27 cellular contexts compared by ENCODE assay signal in the genomic region with DNA sequence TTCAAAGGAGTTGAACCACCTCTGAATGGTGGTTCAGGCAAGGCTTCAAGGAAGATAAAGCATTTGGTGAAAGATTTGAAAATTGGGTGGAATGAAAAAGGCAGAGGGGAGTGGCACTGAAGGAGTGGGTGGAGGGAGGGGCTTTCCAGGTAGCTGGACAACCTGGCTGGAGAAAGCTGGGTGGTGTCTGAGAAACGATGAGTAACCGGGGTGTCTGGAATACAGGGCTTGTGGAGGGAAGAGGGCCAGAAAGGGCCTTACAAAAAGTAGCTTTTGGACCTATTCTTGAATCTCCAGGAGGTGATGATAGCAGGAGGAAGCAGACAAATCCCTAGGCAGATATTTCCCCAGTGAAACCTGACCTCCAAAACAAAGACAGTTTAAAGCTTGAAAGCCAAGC.
"Had no signal": no experiment of that assay in that cellular context is flagged by ENCODE, and none has a peak within 500 bp of the region (broad histone marks: within the 10 kb centered on the region; RNA-seq: fewer than 3 reads in every experiment).

No MANE protein-coding gene starts in this region.

- H3K36me3 ChIP-seq: gastroesophageal sphincter, heart left ventricle, ovary, sigmoid colon, spleen, tibial artery, upper lobe of left lung had no signal

- H3K9me3 ChIP-seq: gastroesophageal sphincter, heart left ventricle, ovary, psoas muscle, sigmoid colon, testis, tibial artery, upper lobe of left lung had no signal

- H2AFZ ChIP-seq: hepatocyte had no signal

- H3K4me2 ChIP-seq: hepatocyte had no signal

- H3K79me2 ChIP-seq: hepatocyte had no signal

- H3K4me3 Mint-ChIP-seq: dendritic cell treated with granulocyte-macrophage colony-stimulating factor and Interleukin-4, amounts not matched to agents 40 ng/mL and 50 ng/mL, for 4 days; natural killer cell; stimulated activated memory B cell treated with anti-CD40 and anti-IgM and Interleukin-4, amounts not matched to agents 10 μg/mL and 1 μg/mL and 100 μg/mL, for 72 hours had no signal

- H3K4me3 ChIP-seq: gastroesophageal sphincter, heart left ventricle, hepatocyte, ovary, psoas muscle, sigmoid colon, spleen, testis, tibial artery, upper lobe of left lung had no signal

- H3K27me3 ChIP-seq: gastroesophageal sphincter, heart left ventricle, hepatocyte, ovary, sigmoid colon, testis, tibial artery, upper lobe of left lung had no signal

- H3K27ac ChIP-seq: gastroesophageal sphincter, heart left ventricle, hepatocyte, ovary, psoas muscle, sigmoid colon, spleen, testis, tibial artery, upper lobe of left lung had no signal

- DNase-seq: effector CD8-positive, alpha-beta T cell; erythroblast; foreskin fibroblast; heart left ventricle; kidney; natural killer cell; occipital lobe; ovary; posterior cingulate gyrus; psoas muscle; sigmoid colon; spleen; stimulated activated CD4-positive, alpha-beta T cell treated with anti-CD3 and anti-CD28 coated beads, Interleukin-4, amount 100 ng/mL, for 4 hours; stimulated activated naive CD8-positive, alpha-beta T cell treated with anti-CD3 and anti-CD28 coated beads, Interleukin-15, Interleukin-2, amounts not matched to agents 100 U/mL and 50 U/mL, for 24 hours; substantia nigra; testis; tibial artery had no signal

- H3K9me3 Mint-ChIP-seq: dendritic cell treated with granulocyte-macrophage colony-stimulating factor and Interleukin-4, amounts not matched to agents 40 ng/mL and 50 ng/mL, for 4 days; natural killer cell had no signal

- H3K36me3 Mint-ChIP-seq: natural killer cell; stimulated activated memory B cell treated with anti-CD40 and anti-IgM and Interleukin-4, amounts not matched to agents 10 μg/mL and 1 μg/mL and 100 μg/mL, for 72 hours had no signal

- FAIRE-seq: colon, endothelial cell of umbilical vein, kidney, urothelium cell line had no signal

- H3K4me1 ChIP-seq: psoas muscle, testis, tibial artery had no signal

- H3K27ac Mint-ChIP-seq: dendritic cell treated with granulocyte-macrophage colony-stimulating factor and Interleukin-4, amounts not matched to agents 40 ng/mL and 50 ng/mL, for 4 days; natural killer cell; stimulated activated memory B cell treated with anti-CD40 and anti-IgM and Interleukin-4, amounts not matched to agents 10 μg/mL and 1 μg/mL and 100 μg/mL, for 72 hours had no signal

- ATAC-seq: gastroesophageal sphincter; heart left ventricle; left lobe of liver; natural killer cell; psoas muscle; right cardiac atrium; stimulated activated memory B cell treated with anti-CD40 and anti-IgM and Interleukin-4, amounts not matched to agents 10 μg/mL and 1 μg/mL and 100 μg/mL, for 72 hours; stimulated activated naive CD8-positive, alpha-beta T cell treated with anti-CD3 and anti-CD28 coated beads, Interleukin-15, Interleukin-2, amounts not matched to agents 100 U/mL and 50 U/mL, for 24 hours had no signal

- H3K4me1 Mint-ChIP-seq: natural killer cell; stimulated activated memory B cell treated with anti-CD40 and anti-IgM and Interleukin-4, amounts not matched to agents 10 μg/mL and 1 μg/mL and 100 μg/mL, for 72 hours had no signal
